13 cellular contexts compared by ENCODE assay signal in the genomic region with DNA sequence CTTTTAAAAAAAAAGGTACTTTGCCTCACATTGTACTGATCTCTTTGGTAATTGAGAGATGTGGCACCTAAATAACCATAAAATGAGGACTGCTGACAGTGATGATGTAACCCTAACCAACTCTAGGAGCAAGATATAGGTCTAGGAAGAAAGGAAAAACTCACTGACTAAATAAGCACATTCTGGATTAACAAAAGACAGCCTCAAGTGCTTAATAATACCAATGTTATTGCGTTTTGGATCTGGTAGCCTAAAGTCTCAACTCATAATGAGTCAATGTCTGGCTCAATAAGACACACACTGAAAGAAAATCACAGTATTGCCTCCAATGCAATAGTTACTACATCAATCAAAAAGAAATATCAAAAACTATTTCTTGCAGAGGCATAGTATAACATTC. TPM values are rescaled to one million over a fixed set of nuclear protein-coding genes. Genes with fewer than 3 reads are reported as not detected.
DNase-seq lines count a peak whose midpoint lies in the region; ATAC-seq and TF ChIP-seq lines count a peak whose summit lies in the region.
"Had no signal": no experiment of that assay in that cellular context is flagged by ENCODE, and none has a peak within 500 bp of the region (broad histone marks: within the 10 kb centered on the region; RNA-seq: fewer than 3 reads in every experiment).

No MANE protein-coding gene starts in this region.

- no peak overlapping the region for H2AFZ ChIP-seq in OCI-LY7 (ENCODE audit: low read length)
- no peak overlapping the region for H2AFZ ChIP-seq in mammary epithelial cell (ENCODE audit: low read depth, low read length)

- in situ Hi-C loops in mammary epithelial cell (cut with MboI; ENCODE audit: low sequenced_read_pairs in 2 of 2) = no loop called here

- no peaks in the 10 kb centered on the region for H3K9me3 Mint-ChIP-seq in activated CD8-positive, alpha-beta memory T cell treated with anti-CD3 and anti-CD28 coated beads, Interleukin-2, amount 10 ng/mL, durations not matched to agents 7 days and 5 days (ENCODE audit: low read depth)
- H3K9me3 Mint-ChIP-seq in progenitor cell of endocrine pancreas (ENCODE audit: low read depth) = peaks cover 3% of the 10 kb centered on the region

- POLR2A ChIA-PET in OCI-LY7 (lab: Charles Lee) = interaction anchor here (0.9 kb wide), 1 partner anchor 14 kb away, joined by 4 read pairs; no protein-coding TSS in a partner anchor

- H3K27me3 ChIP-seq in mammary epithelial cell (ENCODE audit: insufficient read depth, low read length) = no peaks in the 10 kb centered on the region

- TSS peak; percentile 41 for BruUV-seq in OCI-LY7 (replicated peaks; lab: Mats Ljungman, UMichigan)
- TSS peak; percentile 3 for BruUV-seq in mammary epithelial cell (replicated peaks; lab: Mats Ljungman, UMichigan)

- H4K20me1 ChIP-seq in OCI-LY7 (ENCODE audit: insufficient read depth, low read length) (peaks cover 8% of the 10 kb centered on the region; the same call in 1 of the 2 replicates), mammary epithelial cell (ENCODE audit: insufficient read depth, low read length) (no peaks in the 10 kb centered on the region)

- CTCF ChIA-PET in activated CD8-positive, alpha-beta memory T cell treated with anti-CD3 and anti-CD28 coated beads, Interleukin-2, amount 10 ng/mL, durations not matched to agents 7 days and 5 days (lab: Charles Lee) = interaction anchor here (1.1 to 15.3 kb wide), 2 partner anchors 63 to 99 kb away, joined by 3 to 488 read pairs; no protein-coding TSS in a partner anchor
- CTCF ChIA-PET in OCI-LY7 (lab: Charles Lee; ENCODE audit: unreplicated experiment) (no interaction called here), mammary epithelial cell (lab: Charles Lee; ENCODE audit: low non-redundant PET) (no interaction called here)

- 80% methylated on average over 1 of the region's 1 CpG for WGBS in mammary epithelial cell (ENCODE audit: low coverage, missing lambda C conversion rate)

- intact Hi-C loops in OCI-LY7 (cut with micrococcal nuclease; ENCODE audit: unreplicated experiment) = no loop called here
- intact Hi-C loops in mammary epithelial cell (cut with micrococcal nuclease) = no loop called here

- peak overlapping the region; percentile 97 for H3K4me2 ChIP-seq in OCI-LY7 (ENCODE audit: low read length)
- H3K4me2 ChIP-seq in mammary epithelial cell (ENCODE audit: insufficient read depth, low read depth, low read length) = no peak overlapping the region

- H3K27ac Mint-ChIP-seq in activated CD8-positive, alpha-beta memory T cell treated with anti-CD3 and anti-CD28 coated beads, Interleukin-2, amount 10 ng/mL, durations not matched to agents 7 days and 5 days = no peak overlapping the region
- no peak overlapping the region for H3K27ac Mint-ChIP-seq in progenitor cell of endocrine pancreas

- H3K36me3 ChIP-seq in OCI-LY7 (ENCODE audit: insufficient read depth, low read length) (peaks cover 22% of the 10 kb centered on the region), mammary epithelial cell (ENCODE audit: insufficient read depth, low read length) (no peaks in the 10 kb centered on the region)

- peak overlapping the region; percentile 19 for H3K4me3 Mint-ChIP-seq in activated CD8-positive, alpha-beta memory T cell treated with anti-CD3 and anti-CD28 coated beads, Interleukin-2, amount 10 ng/mL, durations not matched to agents 7 days and 5 days
- H3K4me3 Mint-ChIP-seq in progenitor cell of endocrine pancreas (ENCODE audit: low read depth) = peak overlapping the region; percentile 49

- H3K9me2 ChIP-seq in OCI-LY7 (ENCODE audit: insufficient read depth, low read length) = no peaks in the 10 kb centered on the region

- H3K27ac ChIP-seq in OCI-LY7 (ENCODE audit: low read depth, low read length, poor library complexity, severe bottlenecking) = no peak overlapping the region
- H3K27ac ChIP-seq in mammary epithelial cell (ENCODE audit: insufficient read depth, low read depth, low read length) = no peak overlapping the region

- H3K4me1 ChIP-seq in OCI-LY7 (ENCODE audit: insufficient read depth, low read length, poor library complexity, severe bottlenecking) = peaks cover 51% of the 10 kb centered on the region
- H3K4me1 ChIP-seq in mammary epithelial cell (ENCODE audit: insufficient read depth, low read length) = peaks cover 22% of the 10 kb centered on the region

- no peak for DNase-seq in activated CD8-positive, alpha-beta memory T cell treated with anti-CD3 and anti-CD28 coated beads, Interleukin-2, amount 10 ng/mL, durations not matched to agents 7 days and 5 days
- no peak for DNase-seq in activated CD8-positive, alpha-beta memory T cell treated with anti-CD3 and anti-CD28 coated beads, Interleukin-2, amount 50 U/mL, for 4 hours
- DNase-seq in OCI-LY7 (ENCODE audit: low spot score) = no peak
- DNase-seq in mammary epithelial cell = peak; percentile 37
- no peak for DNase-seq in progenitor cell of endocrine pancreas (ENCODE audit: low spot score, unreplicated experiment)
- DNase-seq in stimulated activated CD4-positive, alpha-beta T cell treated with anti-CD3 and anti-CD28 coated beads, Interleukin-15, amount 100 ng/mL, for 24 hours = no peak
- no peak for DNase-seq in C1 segment of cervical spinal cord (lab: John Stamatoyannopoulos, UW)
- DNase-seq: glutamatergic neuron; NCI-H2171 treated with DMSO at 0.1 percent for 48 hours; stimulated activated CD4-positive, alpha-beta T cell treated with anti-CD3 and anti-CD28 coated beads, Interleukin-12 subunit alpha, Interleukin-12 subunit beta, amount 100 ng/mL, for 4 hours; stimulated activated CD8-positive, alpha-beta memory T cell treated with anti-CD3 and anti-CD28 coated beads, Interleukin-4, amount 100 ng/mL, for 48 hours had no signal

- dilution Hi-C loops in mammary epithelial cell (cut with HindIII; ENCODE audit: low sequenced_read_pairs) = no loop called here

- TF ChIP-seq CTCF in OCI-LY7 (conservative IDR thresholded peaks at IDR 0.05; ENCODE audit: low read length) = no peak
- TF ChIP-seq CTCF in mammary epithelial cell (conservative IDR thresholded peaks at IDR 0.05 in 1 of 2, IDR thresholded peaks at IDR 0.05 in 1 of 2; ENCODE audit: extremely low read depth in 1 of 2, insufficient read depth in 1 of 2, low read depth in 1 of 2, low read length in 2 of 2) = no peak
- no peak for TF ChIP-seq CTCF in progenitor cell of endocrine pancreas (IDR thresholded peaks at IDR 0.05; ENCODE audit: unreplicated experiment)

- peaks cover 16% of the 10 kb centered on the region for H3K36me3 Mint-ChIP-seq in activated CD8-positive, alpha-beta memory T cell treated with anti-CD3 and anti-CD28 coated beads, Interleukin-2, amount 10 ng/mL, durations not matched to agents 7 days and 5 days
- peaks cover 5% of the 10 kb centered on the region for H3K36me3 Mint-ChIP-seq in progenitor cell of endocrine pancreas (ENCODE audit: insufficient read depth)

- H3K27me3 Mint-ChIP-seq in activated CD8-positive, alpha-beta memory T cell treated with anti-CD3 and anti-CD28 coated beads, Interleukin-2, amount 10 ng/mL, durations not matched to agents 7 days and 5 days = no peaks in the 10 kb centered on the region
- peaks cover 12% of the 10 kb centered on the region for H3K27me3 Mint-ChIP-seq in progenitor cell of endocrine pancreas

- peaks cover 60% of the 10 kb centered on the region for H3K4me1 Mint-ChIP-seq in activated CD8-positive, alpha-beta memory T cell treated with anti-CD3 and anti-CD28 coated beads, Interleukin-2, amount 10 ng/mL, durations not matched to agents 7 days and 5 days
- peaks cover 27% of the 10 kb centered on the region for H3K4me1 Mint-ChIP-seq in progenitor cell of endocrine pancreas (ENCODE audit: low read depth)

- no peak for ATAC-seq in activated CD8-positive, alpha-beta memory T cell treated with anti-CD3 and anti-CD28 coated beads, Interleukin-2, amount 10 ng/mL, durations not matched to agents 7 days and 5 days
- ATAC-seq in HG02759 (IDR thresholded peaks at IDR 0.05; ENCODE audit: unreplicated experiment) = no peak
- ATAC-seq: left lobe of liver had no signal

- peak overlapping the region; percentile 16 for H3K4me3 ChIP-seq in OCI-LY7 (ENCODE audit: low read depth, low read length, poor library complexity, severe bottlenecking)
- no peak overlapping the region for H3K4me3 ChIP-seq in mammary epithelial cell (replicated peaks in 1 of 3; ENCODE audit: insufficient read depth in 1 of 3, low read depth in 2 of 3, low read length in 3 of 3)

- H3K9ac ChIP-seq in mammary epithelial cell (ENCODE audit: insufficient read depth, low read length) = no peak overlapping the region

- no peaks in the 10 kb centered on the region for H3K9me3 ChIP-seq in OCI-LY7 (ENCODE audit: low read length)
- H3K9me3 ChIP-seq in mammary epithelial cell (replicated peaks; ENCODE audit: insufficient read depth, low read length) = no peaks in the 10 kb centered on the region

- H3K79me2 ChIP-seq in OCI-LY7 (ENCODE audit: insufficient read depth, low read depth, low read length) (peaks cover 71% of the 10 kb centered on the region), mammary epithelial cell (ENCODE audit: insufficient read depth, low read length) (peaks cover 65% of the 10 kb centered on the region)

RNA-seq across cellular contexts. Expression of a gene that starts 3.0 kb away (rescaled TPM):
- total RNA-seq in activated CD8-positive, alpha-beta memory T cell treated with anti-CD3 and anti-CD28 coated beads, Interleukin-2, amount 10 ng/mL, durations not matched to agents 7 days and 5 days = 10 to 100 TPM; 21.7 to 22.9 TPM
- 14.7 and 22.0 TPM in 2 replicates for total RNA-seq in OCI-LY7 (2014; rRNA removed; shearing (Covaris generic))
- total RNA-seq in OCI-LY7 (2022) = 65.6 and 70.3 TPM in 2 replicates
- total RNA-seq in mammary epithelial cell = 10 to 100 TPM; 18.8 to 36.8 TPM
- 5.3 TPM for polyA plus RNA-seq in mammary epithelial cell
- polyA minus RNA-seq in mammary epithelial cell = 3.7 TPM
- 39.4 and 43.1 TPM in 2 replicates for total RNA-seq in progenitor cell of endocrine pancreas
